In the genomic region with DNA sequence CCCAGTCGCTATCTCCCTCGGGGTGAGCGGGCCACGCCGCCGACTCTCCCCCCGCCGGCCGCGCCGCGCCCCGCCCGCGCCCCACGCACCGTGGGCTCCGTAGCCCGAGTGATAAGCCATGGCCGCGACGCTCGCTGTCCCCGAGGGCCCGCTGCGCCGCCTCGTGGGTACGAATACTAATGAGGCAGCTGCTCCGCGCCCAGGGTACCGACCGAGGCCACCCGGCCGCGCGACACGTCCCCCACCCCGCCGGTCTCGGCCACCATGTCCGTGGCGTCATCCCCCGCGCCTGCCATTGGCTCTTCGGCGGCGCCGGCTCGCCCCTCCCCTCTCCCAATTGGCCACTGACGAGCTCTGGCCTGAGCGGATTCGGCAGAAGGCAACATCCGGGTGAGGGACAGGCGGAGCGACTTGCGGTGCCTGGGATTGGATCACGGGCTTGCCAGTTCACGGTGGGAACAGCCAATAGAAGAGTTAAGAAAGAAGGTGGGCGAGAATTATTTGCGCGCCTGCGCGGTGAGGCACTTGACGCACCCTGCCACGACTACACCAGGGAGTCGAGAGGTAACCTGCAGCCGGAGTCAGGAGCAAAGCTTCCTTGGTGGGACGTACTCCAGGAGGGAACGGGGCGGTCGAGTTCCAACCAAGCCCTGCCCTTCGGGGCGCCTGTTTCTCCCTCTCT, we compare ENCODE assay signal across 1 cellular context.
TF ChIP-seq lines count a peak whose summit lies in the region.

A gene with protein sequence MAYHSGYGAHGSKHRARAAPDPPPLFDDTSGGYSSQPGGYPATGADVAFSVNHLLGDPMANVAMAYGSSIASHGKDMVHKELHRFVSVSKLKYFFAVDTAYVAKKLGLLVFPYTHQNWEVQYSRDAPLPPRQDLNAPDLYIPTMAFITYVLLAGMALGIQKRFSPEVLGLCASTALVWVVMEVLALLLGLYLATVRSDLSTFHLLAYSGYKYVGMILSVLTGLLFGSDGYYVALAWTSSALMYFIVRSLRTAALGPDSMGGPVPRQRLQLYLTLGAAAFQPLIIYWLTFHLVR (minus strand): TSS at position 278 of the 682 bp plus-strand sequence. CDS start 158 bp downstream, at position 120.

TF ChIP-seq in HepG2, 621 proteins besides CTCF, POLR2A, EP300 and RAD21 (continued from another document and continues in another):
- TF ChIP-seq, protein P1, sequence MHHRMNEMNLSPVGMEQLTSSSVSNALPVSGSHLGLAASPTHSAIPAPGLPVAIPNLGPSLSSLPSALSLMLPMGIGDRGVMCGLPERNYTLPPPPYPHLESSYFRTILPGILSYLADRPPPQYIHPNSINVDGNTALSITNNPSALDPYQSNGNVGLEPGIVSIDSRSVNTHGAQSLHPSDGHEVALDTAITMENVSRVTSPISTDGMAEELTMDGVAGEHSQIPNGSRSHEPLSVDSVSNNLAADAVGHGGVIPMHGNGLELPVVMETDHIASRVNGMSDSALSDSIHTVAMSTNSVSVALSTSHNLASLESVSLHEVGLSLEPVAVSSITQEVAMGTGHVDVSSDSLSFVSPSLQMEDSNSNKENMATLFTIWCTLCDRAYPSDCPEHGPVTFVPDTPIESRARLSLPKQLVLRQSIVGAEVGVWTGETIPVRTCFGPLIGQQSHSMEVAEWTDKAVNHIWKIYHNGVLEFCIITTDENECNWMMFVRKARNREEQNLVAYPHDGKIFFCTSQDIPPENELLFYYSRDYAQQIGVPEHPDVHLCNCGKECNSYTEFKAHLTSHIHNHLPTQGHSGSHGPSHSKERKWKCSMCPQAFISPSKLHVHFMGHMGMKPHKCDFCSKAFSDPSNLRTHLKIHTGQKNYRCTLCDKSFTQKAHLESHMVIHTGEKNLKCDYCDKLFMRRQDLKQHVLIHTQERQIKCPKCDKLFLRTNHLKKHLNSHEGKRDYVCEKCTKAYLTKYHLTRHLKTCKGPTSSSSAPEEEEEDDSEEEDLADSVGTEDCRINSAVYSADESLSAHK (CRISPR knock-in tag; IDR thresholded peaks at IDR 0.05; ENCODE audit: borderline replicate concordance) = 0 out of 2 replicates have a peak, but pooled peaks have one; percentile 36
- TF ChIP-seq ZKSCAN8 (CRISPR knock-in tag; IDR thresholded peaks at IDR 0.05; ENCODE audit: borderline replicate concordance) = no peak
- no peak for TF ChIP-seq ZNF136 (CRISPR knock-in tag; IDR thresholded peaks at IDR 0.05; ENCODE audit: low read depth)
- TF ChIP-seq NR1H2 (CRISPR knock-in tag; IDR thresholded peaks at IDR 0.05; ENCODE audit: borderline replicate concordance, low read depth) = no peak
- TF ChIP-seq, protein P2, sequence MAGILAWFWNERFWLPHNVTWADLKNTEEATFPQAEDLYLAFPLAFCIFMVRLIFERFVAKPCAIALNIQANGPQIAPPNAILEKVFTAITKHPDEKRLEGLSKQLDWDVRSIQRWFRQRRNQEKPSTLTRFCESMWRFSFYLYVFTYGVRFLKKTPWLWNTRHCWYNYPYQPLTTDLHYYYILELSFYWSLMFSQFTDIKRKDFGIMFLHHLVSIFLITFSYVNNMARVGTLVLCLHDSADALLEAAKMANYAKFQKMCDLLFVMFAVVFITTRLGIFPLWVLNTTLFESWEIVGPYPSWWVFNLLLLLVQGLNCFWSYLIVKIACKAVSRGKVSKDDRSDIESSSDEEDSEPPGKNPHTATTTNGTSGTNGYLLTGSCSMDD (CRISPR knock-in tag; IDR thresholded peaks at IDR 0.05) = no peak
- TF ChIP-seq NFKB2 (CRISPR knock-in tag; IDR thresholded peaks at IDR 0.05; ENCODE audit: borderline replicate concordance) = no peak
- peak; percentile 57; the same call in 1 of the 2 replicates for TF ChIP-seq MAZ (IDR thresholded peaks at IDR 0.05; ENCODE audit: borderline replicate concordance, low read depth, low read length)
- peak; percentile 87; the same call in 1 of the 2 replicates for TF ChIP-seq MAZ (CRISPR knock-in tag; IDR thresholded peaks at IDR 0.05; ENCODE audit: low read depth)
- no peak; the same call in 1 of the 2 replicates for TF ChIP-seq ZNF331 (CRISPR knock-in tag; IDR thresholded peaks at IDR 0.05)
- TF ChIP-seq CCAR2 (optimal IDR thresholded peaks at IDR 0.05; ENCODE audit: low read depth, low read length) = no peak
- no peak for TF ChIP-seq SYNCRIP (IDR thresholded peaks at IDR 0.05; ENCODE audit: insufficient read depth, low read depth, low read length)
- no peak for TF ChIP-seq ZNF674 (CRISPR knock-in tag; IDR thresholded peaks at IDR 0.05; ENCODE audit: low read depth)
- no peak for TF ChIP-seq LCORL (IDR thresholded peaks at IDR 0.05)
- TF ChIP-seq LCORL (CRISPR knock-in tag; IDR thresholded peaks at IDR 0.05) = no peak; the same call in 1 of the 2 replicates
- TF ChIP-seq IKZF4 (CRISPR knock-in tag; IDR thresholded peaks at IDR 0.05; ENCODE audit: borderline replicate concordance, low read depth, not compliant biosample characterization) = no peak
- no peak for TF ChIP-seq NCOA1 (CRISPR knock-in tag; IDR thresholded peaks at IDR 0.05)
- TF ChIP-seq RBFOX2 (IDR thresholded peaks at IDR 0.05; ENCODE audit: low read depth, low read length) = peak; percentile 96
- TF ChIP-seq PAF1 (CRISPR knock-in tag; IDR thresholded peaks at IDR 0.05) = no peak
- peak; percentile 78; the same call in 1 of the 2 replicates for TF ChIP-seq PCBP1 (IDR thresholded peaks at IDR 0.05; ENCODE audit: borderline replicate concordance, low read depth, low read length)
- peak; percentile 76 for TF ChIP-seq SAP130 (CRISPR knock-in tag; IDR thresholded peaks at IDR 0.05; ENCODE audit: low read depth)
- TF ChIP-seq ZFP62 (CRISPR knock-in tag; IDR thresholded peaks at IDR 0.05) = no peak
- TF ChIP-seq JARID2 (CRISPR knock-in tag; IDR thresholded peaks at IDR 0.05; ENCODE audit: insufficient replicate concordance) = peak; percentile 17
- TF ChIP-seq AHR (CRISPR knock-in tag; IDR thresholded peaks at IDR 0.05) = peak; percentile 77
- TF ChIP-seq, protein P3, sequence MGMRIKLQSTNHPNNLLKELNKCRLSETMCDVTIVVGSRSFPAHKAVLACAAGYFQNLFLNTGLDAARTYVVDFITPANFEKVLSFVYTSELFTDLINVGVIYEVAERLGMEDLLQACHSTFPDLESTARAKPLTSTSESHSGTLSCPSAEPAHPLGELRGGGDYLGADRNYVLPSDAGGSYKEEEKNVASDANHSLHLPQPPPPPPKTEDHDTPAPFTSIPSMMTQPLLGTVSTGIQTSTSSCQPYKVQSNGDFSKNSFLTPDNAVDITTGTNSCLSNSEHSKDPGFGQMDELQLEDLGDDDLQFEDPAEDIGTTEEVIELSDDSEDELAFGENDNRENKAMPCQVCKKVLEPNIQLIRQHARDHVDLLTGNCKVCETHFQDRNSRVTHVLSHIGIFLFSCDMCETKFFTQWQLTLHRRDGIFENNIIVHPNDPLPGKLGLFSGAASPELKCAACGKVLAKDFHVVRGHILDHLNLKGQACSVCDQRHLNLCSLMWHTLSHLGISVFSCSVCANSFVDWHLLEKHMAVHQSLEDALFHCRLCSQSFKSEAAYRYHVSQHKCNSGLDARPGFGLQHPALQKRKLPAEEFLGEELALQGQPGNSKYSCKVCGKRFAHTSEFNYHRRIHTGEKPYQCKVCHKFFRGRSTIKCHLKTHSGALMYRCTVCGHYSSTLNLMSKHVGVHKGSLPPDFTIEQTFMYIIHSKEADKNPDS (CRISPR knock-in tag; IDR thresholded peaks at IDR 0.05) = no peak
- TF ChIP-seq, protein P4, sequence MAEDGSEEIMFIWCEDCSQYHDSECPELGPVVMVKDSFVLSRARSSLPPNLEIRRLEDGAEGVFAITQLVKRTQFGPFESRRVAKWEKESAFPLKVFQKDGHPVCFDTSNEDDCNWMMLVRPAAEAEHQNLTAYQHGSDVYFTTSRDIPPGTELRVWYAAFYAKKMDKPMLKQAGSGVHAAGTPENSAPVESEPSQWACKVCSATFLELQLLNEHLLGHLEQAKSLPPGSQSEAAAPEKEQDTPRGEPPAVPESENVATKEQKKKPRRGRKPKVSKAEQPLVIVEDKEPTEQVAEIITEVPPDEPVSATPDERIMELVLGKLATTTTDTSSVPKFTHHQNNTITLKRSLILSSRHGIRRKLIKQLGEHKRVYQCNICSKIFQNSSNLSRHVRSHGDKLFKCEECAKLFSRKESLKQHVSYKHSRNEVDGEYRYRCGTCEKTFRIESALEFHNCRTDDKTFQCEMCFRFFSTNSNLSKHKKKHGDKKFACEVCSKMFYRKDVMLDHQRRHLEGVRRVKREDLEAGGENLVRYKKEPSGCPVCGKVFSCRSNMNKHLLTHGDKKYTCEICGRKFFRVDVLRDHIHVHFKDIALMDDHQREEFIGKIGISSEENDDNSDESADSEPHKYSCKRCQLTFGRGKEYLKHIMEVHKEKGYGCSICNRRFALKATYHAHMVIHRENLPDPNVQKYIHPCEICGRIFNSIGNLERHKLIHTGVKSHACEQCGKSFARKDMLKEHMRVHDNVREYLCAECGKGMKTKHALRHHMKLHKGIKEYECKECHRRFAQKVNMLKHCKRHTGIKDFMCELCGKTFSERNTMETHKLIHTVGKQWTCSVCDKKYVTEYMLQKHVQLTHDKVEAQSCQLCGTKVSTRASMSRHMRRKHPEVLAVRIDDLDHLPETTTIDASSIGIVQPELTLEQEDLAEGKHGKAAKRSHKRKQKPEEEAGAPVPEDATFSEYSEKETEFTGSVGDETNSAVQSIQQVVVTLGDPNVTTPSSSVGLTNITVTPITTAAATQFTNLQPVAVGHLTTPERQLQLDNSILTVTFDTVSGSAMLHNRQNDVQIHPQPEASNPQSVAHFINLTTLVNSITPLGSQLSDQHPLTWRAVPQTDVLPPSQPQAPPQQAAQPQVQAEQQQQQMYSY (CRISPR knock-in tag; IDR thresholded peaks at IDR 0.05) = 0 out of 2 replicates have a peak, but pooled peaks have one; percentile 7
- TF ChIP-seq, protein P5, sequence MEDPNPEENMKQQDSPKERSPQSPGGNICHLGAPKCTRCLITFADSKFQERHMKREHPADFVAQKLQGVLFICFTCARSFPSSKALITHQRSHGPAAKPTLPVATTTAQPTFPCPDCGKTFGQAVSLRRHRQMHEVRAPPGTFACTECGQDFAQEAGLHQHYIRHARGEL (CRISPR knock-in tag; IDR thresholded peaks at IDR 0.05) = no peak
- no peak for TF ChIP-seq ZNF883 (CRISPR knock-in tag; IDR thresholded peaks at IDR 0.05; ENCODE audit: not compliant biosample characterization)
- TF ChIP-seq ZNF124 (CRISPR knock-in tag; IDR thresholded peaks at IDR 0.05) = 0 out of 2 replicates have a peak, but pooled peaks have one; percentile 17
- no peak; the same call in 1 of the 2 replicates for TF ChIP-seq ZNF451 (CRISPR knock-in tag; IDR thresholded peaks at IDR 0.05)
- TF ChIP-seq, protein P6, sequence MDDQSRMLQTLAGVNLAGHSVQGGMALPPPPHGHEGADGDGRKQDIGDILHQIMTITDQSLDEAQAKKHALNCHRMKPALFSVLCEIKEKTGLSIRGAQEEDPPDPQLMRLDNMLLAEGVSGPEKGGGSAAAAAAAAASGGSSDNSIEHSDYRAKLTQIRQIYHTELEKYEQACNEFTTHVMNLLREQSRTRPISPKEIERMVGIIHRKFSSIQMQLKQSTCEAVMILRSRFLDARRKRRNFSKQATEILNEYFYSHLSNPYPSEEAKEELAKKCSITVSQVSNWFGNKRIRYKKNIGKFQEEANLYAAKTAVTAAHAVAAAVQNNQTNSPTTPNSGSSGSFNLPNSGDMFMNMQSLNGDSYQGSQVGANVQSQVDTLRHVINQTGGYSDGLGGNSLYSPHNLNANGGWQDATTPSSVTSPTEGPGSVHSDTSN (CRISPR knock-in tag; IDR thresholded peaks at IDR 0.05; ENCODE audit: borderline replicate concordance) = no peak
- peak; percentile 33; the same call in 1 of the 2 replicates for TF ChIP-seq FOSL2 (CRISPR knock-in tag; IDR thresholded peaks at IDR 0.05)
- peak; percentile 76; the same call in 1 of the 2 replicates for TF ChIP-seq ZNF776 (CRISPR knock-in tag; IDR thresholded peaks at IDR 0.05)
- TF ChIP-seq MIER3 (CRISPR knock-in tag; IDR thresholded peaks at IDR 0.05; ENCODE audit: borderline replicate concordance) = peak; percentile 62; the same call in 1 of the 2 replicates
- TF ChIP-seq, protein P7, sequence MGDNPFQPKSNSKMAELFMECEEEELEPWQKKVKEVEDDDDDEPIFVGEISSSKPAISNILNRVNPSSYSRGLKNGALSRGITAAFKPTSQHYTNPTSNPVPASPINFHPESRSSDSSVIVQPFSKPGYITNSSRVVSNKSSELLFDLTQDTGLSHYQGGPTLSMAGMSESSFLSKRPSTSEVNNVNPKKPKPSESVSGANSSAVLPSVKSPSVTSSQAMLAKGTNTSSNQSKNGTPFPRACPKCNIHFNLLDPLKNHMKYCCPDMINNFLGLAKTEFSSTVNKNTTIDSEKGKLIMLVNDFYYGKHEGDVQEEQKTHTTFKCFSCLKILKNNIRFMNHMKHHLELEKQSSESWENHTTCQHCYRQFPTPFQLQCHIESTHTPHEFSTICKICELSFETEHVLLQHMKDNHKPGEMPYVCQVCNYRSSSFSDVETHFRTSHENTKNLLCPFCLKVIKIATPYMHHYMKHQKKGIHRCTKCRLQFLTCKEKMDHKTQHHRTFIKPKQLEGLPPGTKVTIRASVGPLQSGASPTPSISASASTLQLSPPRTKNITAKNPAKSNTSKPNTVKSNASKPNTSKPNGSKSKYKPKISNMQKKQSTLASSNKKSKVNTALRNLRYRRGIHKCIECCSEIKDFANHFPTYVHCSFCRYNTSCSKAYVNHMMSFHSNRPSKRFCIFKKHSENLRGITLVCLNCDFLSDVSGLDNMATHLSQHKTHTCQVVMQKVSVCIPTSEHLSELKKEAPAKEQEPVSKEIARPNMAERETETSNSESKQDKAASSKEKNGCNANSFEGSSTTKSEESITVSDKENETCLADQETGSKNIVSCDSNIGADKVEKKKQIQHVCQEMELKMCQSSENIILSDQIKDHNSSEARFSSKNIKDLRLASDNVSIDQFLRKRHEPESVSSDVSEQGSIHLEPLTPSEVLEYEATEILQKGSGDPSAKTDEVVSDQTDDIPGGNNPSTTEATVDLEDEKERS (CRISPR knock-in tag; IDR thresholded peaks at IDR 0.05) = no peak
- TF ChIP-seq TMF1 (CRISPR knock-in tag; IDR thresholded peaks at IDR 0.05; ENCODE audit: low read depth) = 0 out of 2 replicates have a peak, but pooled peaks have one; percentile 18
- peak; percentile 87 for TF ChIP-seq ZFX (CRISPR knock-in tag; IDR thresholded peaks at IDR 0.05; ENCODE audit: low read depth)
- no peak for TF ChIP-seq EED (CRISPR knock-in tag; IDR thresholded peaks at IDR 0.05)
- TF ChIP-seq AGO2 (optimal IDR thresholded peaks at IDR 0.05; ENCODE audit: low read depth, low read length) = no peak
- TF ChIP-seq TCF7L2 (IDR thresholded peaks at IDR 0.05; ENCODE audit: low read depth, low read length) = no peak
- TF ChIP-seq ZNF720 (CRISPR knock-in tag; IDR thresholded peaks at IDR 0.05) = no peak
- TF ChIP-seq NONO (IDR thresholded peaks at IDR 0.05) = no peak
- peak; percentile 14 for TF ChIP-seq NONO (CRISPR knock-in tag; conservative IDR thresholded peaks at IDR 0.05)
- peak; percentile 32; the same call in 1 of the 2 replicates for TF ChIP-seq HCFC1 (IDR thresholded peaks at IDR 0.05; ENCODE audit: low read depth, low read length)
- TF ChIP-seq KDM4B (CRISPR knock-in tag; IDR thresholded peaks at IDR 0.05) = peak; percentile 80; the same call in 1 of the 2 replicates
- no peak for TF ChIP-seq SUZ12 (IDR thresholded peaks at IDR 0.05; ENCODE audit: low read depth, low read length)
- peak; percentile 14; the same call in 1 of the 2 replicates for TF ChIP-seq SP4 (CRISPR knock-in tag; IDR thresholded peaks at IDR 0.05)
- TF ChIP-seq KLF11 (CRISPR knock-in tag; IDR thresholded peaks at IDR 0.05) = no peak
- no peak; the same call in 1 of the 2 replicates for TF ChIP-seq ZNF777 (CRISPR knock-in tag; IDR thresholded peaks at IDR 0.05)
- TF ChIP-seq NFE2L2 (IDR thresholded peaks at IDR 0.05; ENCODE audit: low read length) = no peak
- TF ChIP-seq MBD4 (IDR thresholded peaks at IDR 0.05; ENCODE audit: borderline replicate concordance, low read length) = no peak
